In genomic region chr3:42032693-42033349, GRCh38 we compare ENCODE assay signal across 1 cellular context.
TF ChIP-seq lines count a peak whose summit lies in the region.

No MANE protein-coding gene starts in this region.

TF ChIP-seq in HepG2, 621 proteins besides CTCF, POLR2A, EP300 and RAD21 (continued from another document and continues in another):
- TF ChIP-seq UBTF (CRISPR knock-in tag; IDR thresholded peaks at IDR 0.05) (peak; percentile 68), ZNF670 (CRISPR knock-in tag; IDR thresholded peaks at IDR 0.05; ENCODE audit: borderline replicate concordance) (no peak), CENPX (CRISPR knock-in tag; IDR thresholded peaks at IDR 0.05) (no peak), STAT5B (CRISPR knock-in tag; IDR thresholded peaks at IDR 0.05) (no peak), REPIN1 (CRISPR knock-in tag; IDR thresholded peaks at IDR 0.05; ENCODE audit: borderline replicate concordance, low read depth) (peak; percentile 47; the same call in 1 of the 2 replicates), NCOA2 (CRISPR knock-in tag; IDR thresholded peaks at IDR 0.05) (peak; percentile 93), NFIC (IDR thresholded peaks at IDR 0.05; ENCODE audit: low read length) (peak; percentile 65; the same call in 1 of the 2 replicates), ETV6 (CRISPR knock-in tag; conservative IDR thresholded peaks at IDR 0.05) (no peak), ZNF746 (CRISPR knock-in tag; IDR thresholded peaks at IDR 0.05) (no peak), ZNF468 (CRISPR knock-in tag; IDR thresholded peaks at IDR 0.05) (no peak), NFKB2 (CRISPR knock-in tag; IDR thresholded peaks at IDR 0.05; ENCODE audit: borderline replicate concordance) (no peak; the same call in 1 of the 2 replicates), CEBPZ (IDR thresholded peaks at IDR 0.05; ENCODE audit: low read length) (no peak), ZNF296 (CRISPR knock-in tag; conservative IDR thresholded peaks at IDR 0.05) (no peak), ZNF224 (CRISPR knock-in tag; IDR thresholded peaks at IDR 0.05) (0 out of 2 replicates have a peak, but pooled peaks have one; percentile 27), ZBTB46 (CRISPR knock-in tag; IDR thresholded peaks at IDR 0.05; ENCODE audit: borderline replicate concordance) (no peak), PLRG1 (conservative IDR thresholded peaks at IDR 0.05) (no peak), ZNF652 (CRISPR knock-in tag; IDR thresholded peaks at IDR 0.05; ENCODE audit: borderline replicate concordance, low read depth) (peak; percentile 26; the same call in 1 of the 2 replicates), FLYWCH1 (CRISPR knock-in tag; IDR thresholded peaks at IDR 0.05) (no peak), ZNF777 (CRISPR knock-in tag; IDR thresholded peaks at IDR 0.05) (no peak), ZNF10 (CRISPR knock-in tag; IDR thresholded peaks at IDR 0.05; ENCODE audit: borderline replicate concordance, low read depth) (no peak), ZNF160 (CRISPR knock-in tag; IDR thresholded peaks at IDR 0.05) (no peak), ZNF674 (CRISPR knock-in tag; IDR thresholded peaks at IDR 0.05; ENCODE audit: low read depth) (no peak), TAF1 (CRISPR knock-in tag; IDR thresholded peaks at IDR 0.05) (no peak), ZNF333 (CRISPR knock-in tag; IDR thresholded peaks at IDR 0.05; ENCODE audit: borderline replicate concordance) (no peak), SAP130 (CRISPR knock-in tag; IDR thresholded peaks at IDR 0.05; ENCODE audit: low read depth) (peak; percentile 89), HMGXB3 (CRISPR knock-in tag; IDR thresholded peaks at IDR 0.05; ENCODE audit: borderline replicate concordance) (peak; percentile 15; the same call in 1 of the 2 replicates), HHEX (CRISPR knock-in tag; IDR thresholded peaks at IDR 0.05) (0 out of 2 replicates have a peak, but pooled peaks have one; percentile 30), PITX1 (CRISPR knock-in tag; IDR thresholded peaks at IDR 0.05) (peak; percentile 74; the same call in 1 of the 2 replicates), CREBL2 (CRISPR knock-in tag; IDR thresholded peaks at IDR 0.05; ENCODE audit: borderline replicate concordance) (no peak), TFAP4 (IDR thresholded peaks at IDR 0.05; ENCODE audit: borderline replicate concordance, low read depth) (peak; percentile 38; the same call in 1 of the 2 replicates), REST (IDR thresholded peaks at IDR 0.05; ENCODE audit: borderline replicate concordance in 1 of 2, low read depth in 1 of 2, low read length in 2 of 2) (no peak), CC2D1A (CRISPR knock-in tag; IDR thresholded peaks at IDR 0.05) (no peak), ZFX (CRISPR knock-in tag; IDR thresholded peaks at IDR 0.05; ENCODE audit: low read depth) (peak; percentile 55; the same call in 1 of the 2 replicates), ZSCAN5A (CRISPR knock-in tag; IDR thresholded peaks at IDR 0.05; ENCODE audit: borderline replicate concordance) (no peak), FOXA3 (CRISPR knock-in tag; IDR thresholded peaks at IDR 0.05) (peak; percentile 87), MIER2 (CRISPR knock-in tag; IDR thresholded peaks at IDR 0.05) (0 out of 2 replicates have a peak, but pooled peaks have one; percentile 39), ZFP62 (CRISPR knock-in tag; IDR thresholded peaks at IDR 0.05) (no peak), HMGA1 (CRISPR knock-in tag; conservative IDR thresholded peaks at IDR 0.05) (no peak), MTA3 (CRISPR knock-in tag; IDR thresholded peaks at IDR 0.05) (no peak), ZC3H4 (CRISPR knock-in tag; IDR thresholded peaks at IDR 0.05; ENCODE audit: borderline replicate concordance) (no peak), CREB1 (IDR thresholded peaks at IDR 0.05) (no peak), CREB1 (CRISPR knock-in tag; IDR thresholded peaks at IDR 0.05) (0 out of 2 replicates have a peak, but pooled peaks have one; percentile 36), RNF2 (conservative IDR thresholded peaks at IDR 0.05; ENCODE audit: low read depth) (no peak), FOXP4 (CRISPR knock-in tag; IDR thresholded peaks at IDR 0.05) (peak; percentile 92), IRX3 (CRISPR knock-in tag; IDR thresholded peaks at IDR 0.05; ENCODE audit: borderline replicate concordance, low read depth) (no peak)
